ENCODE assay signal across 23 cellular contexts in genomic region chr10:22959292-22959691, GRCh38. TPM values are rescaled to one million over a fixed set of nuclear protein-coding genes. Genes with fewer than 3 reads are reported as not detected.
DNase-seq lines count a peak whose midpoint lies in the region; ATAC-seq, FAIRE-seq and TF ChIP-seq lines count a peak whose summit lies in the region.
"Had no signal": no experiment of that assay in that cellular context is flagged by ENCODE, and none has a peak within 500 bp of the region (broad histone marks: within the 10 kb centered on the region; RNA-seq: fewer than 3 reads in every experiment).

No MANE protein-coding gene starts in this region.

- H3K36me3 Mint-ChIP-seq in WTC11 = no peaks in the 10 kb centered on the region
- H3K36me3 Mint-ChIP-seq: CD4-positive, alpha-beta memory T cell had no signal

- H3K4me2 ChIP-seq in HepG2 (ENCODE audit: low read depth, low read length) = 0 out of 2 replicates have a peak overlapping the region, but pooled peaks have one; percentile 5
- H3K4me2 ChIP-seq: A549 had no signal

- peaks cover 2% of the 10 kb centered on the region; the same call in 1 of the 2 replicates for H3K4me1 Mint-ChIP-seq in WTC11
- H3K4me1 Mint-ChIP-seq: CD4-positive, alpha-beta memory T cell had no signal

- DNase-seq in HepG2 (ENCODE audit: low spot score) = peak; percentile 77
- DNase-seq in right lobe of liver = no peak
- peak; percentile 31 for DNase-seq in HuH-7.5 (ENCODE audit: low spot score)
- DNase-seq in NCI-H748 (lab: John Stamatoyannopoulos, UW; ENCODE audit: unreplicated experiment) = peak; percentile 43
- DNase-seq in left lung = no peak
- no peak for DNase-seq in thyroid gland
- DNase-seq in WTC11 (ENCODE audit: low spot score) = no peak
- DNase-seq in COLO829 (ENCODE audit: low spot score) = no peak
- DNase-seq: BE2C; CD4-positive, alpha-beta memory T cell; COR-L47; DMS79 treated with DMSO at 0.1 percent for 48 hours; EL; GDM1; HCEC 1CT; HFFc6; IMR-90; KBM-7 had no signal

- H3K9me3 ChIP-seq in HepG2 (ENCODE audit: low read length) (0 out of 2 replicates have a peak, but pooled peaks cover 6% of the 10 kb centered on the region), right lobe of liver (no peaks in the 10 kb centered on the region), left lung (no peaks in the 10 kb centered on the region), thyroid gland (no peaks in the 10 kb centered on the region)
- H3K9me3 ChIP-seq: A549, BE2C had no signal

- H4K20me1 ChIP-seq in HepG2 (ENCODE audit: insufficient read depth, low read length) = no peaks in the 10 kb centered on the region

- BruUV-seq in HepG2 (replicated peaks; lab: Mats Ljungman, UMichigan) = no TSS peak

- H3K4me1 ChIP-seq in HepG2 (ENCODE audit: insufficient read depth, low read length) = peaks cover 24% of the 10 kb centered on the region
- no peaks in the 10 kb centered on the region for H3K4me1 ChIP-seq in right lobe of liver
- H3K4me1 ChIP-seq in left lung = no peaks in the 10 kb centered on the region
- no peaks in the 10 kb centered on the region for H3K4me1 ChIP-seq in thyroid gland
- H3K4me1 ChIP-seq: A549, BE2C had no signal

- H3K36me3 ChIP-seq in HepG2 (replicated peaks in 1 of 2; ENCODE audit: control insufficient read depth in 1 of 2, insufficient read depth in 2 of 2, low read length in 2 of 2) = no peaks in the 10 kb centered on the region
- no peaks in the 10 kb centered on the region for H3K36me3 ChIP-seq in right lobe of liver
- no peaks in the 10 kb centered on the region for H3K36me3 ChIP-seq in left lung
- no peaks in the 10 kb centered on the region for H3K36me3 ChIP-seq in thyroid gland
- H3K36me3 ChIP-seq: BE2C had no signal

- H3K9me3 Mint-ChIP-seq in WTC11 = peaks cover 4% of the 10 kb centered on the region
- H3K9me3 Mint-ChIP-seq: CD4-positive, alpha-beta memory T cell; HFFc6 had no signal

- H3K4me3 Mint-ChIP-seq in WTC11 = no peak overlapping the region
- H3K4me3 Mint-ChIP-seq: CD4-positive, alpha-beta memory T cell; HFFc6 had no signal

- no peak for TF ChIP-seq RAD21 in HepG2 (CRISPR knock-in tag; IDR thresholded peaks at IDR 0.05)

- H3K27me3 Mint-ChIP-seq in WTC11 (ENCODE audit: low read depth) = no peaks in the 10 kb centered on the region

- in situ Hi-C loops in HepG2 (cut with HindIII; ENCODE audit: extremely low pct_ligation_motif_present, low pct_unique_long_range_greater_than_20kb) = no loop called here

- CTCF ChIA-PET in HepG2 (lab: Yijun Ruan, JAX; ENCODE audit: low intra/inter-chr PET ratio, low total read pairs) = no interaction called here
- CTCF ChIA-PET in WTC11 (lab: Charles Lee) = no interaction called here

- POLR2A ChIA-PET in HepG2 (lab: Yijun Ruan, JAX) (no interaction called here), WTC11 (lab: Charles Lee) (no interaction called here)

- TF ChIP-seq POLR2A in HepG2 (IDR thresholded peaks at IDR 0.05; ENCODE audit: insufficient read depth in 1 of 2, low read depth in 2 of 2, low read length in 2 of 2) (no peak), right lobe of liver (IDR thresholded peaks at IDR 0.05) (no peak), thyroid gland (IDR thresholded peaks at IDR 0.05) (no peak)

- ATAC-seq in HepG2 (peak; percentile 97), right lobe of liver (no peak), left lung (peak; percentile 26), WTC11 (no peak)
- ATAC-seq: A549 had no signal

- no peak overlapping the region for H3K4me3 ChIP-seq in HepG2 (replicated peaks in 1 of 3; ENCODE audit: insufficient read depth in 1 of 3, low read depth in 2 of 3, low read length in 3 of 3)
- no peak overlapping the region for H3K4me3 ChIP-seq in right lobe of liver
- no peak overlapping the region for H3K4me3 ChIP-seq in left lung
- H3K4me3 ChIP-seq in thyroid gland (replicated peaks in 1 of 3) = no peak overlapping the region
- H3K4me3 ChIP-seq: A549 had no signal

- H3K79me2 ChIP-seq in HepG2 (ENCODE audit: insufficient read depth, low read length) = no peaks in the 10 kb centered on the region

- no peak overlapping the region for H2AFZ ChIP-seq in HepG2 (ENCODE audit: low read length)

- no peak overlapping the region for H3K27ac ChIP-seq in HepG2 (ENCODE audit: extremely low read length, insufficient read depth, low read length)
- H3K27ac ChIP-seq in right lobe of liver = no peak overlapping the region
- H3K27ac ChIP-seq in left lung = no peak overlapping the region
- H3K27ac ChIP-seq in thyroid gland = no peak overlapping the region
- H3K27ac ChIP-seq: A549 had no signal

- intact Hi-C loops in HepG2 (cut with micrococcal nuclease; ENCODE audit: unreplicated experiment) (no loop called here), right lobe of liver (cut with DNase I) (no loop called here), left lung (cut with DNase I) (no loop called here), thyroid gland (cut with DNase I) (no loop called here)

- no peak for FAIRE-seq in HepG2 (lab: Jason Lieb, UNC)
- FAIRE-seq: A549, GM12892, HTR-8/SVneo had no signal

- no peak for TF ChIP-seq CTCF in HepG2 (CRISPR knock-in tag; IDR thresholded peaks at IDR 0.05)
- no peak for TF ChIP-seq CTCF in right lobe of liver (IDR thresholded peaks at IDR 0.05)
- TF ChIP-seq CTCF in left lung (IDR thresholded peaks at IDR 0.05) = no peak
- no peak for TF ChIP-seq CTCF in thyroid gland (IDR thresholded peaks at IDR 0.05)
- no peak for TF ChIP-seq CTCF in WTC11 (IDR thresholded peaks at IDR 0.05)

- H3K9ac ChIP-seq in HepG2 (ENCODE audit: insufficient read depth, low read depth, low read length) = no peak overlapping the region

- H3K27ac Mint-ChIP-seq in WTC11 = no peak overlapping the region
- H3K27ac Mint-ChIP-seq: CD4-positive, alpha-beta memory T cell; HFFc6 had no signal

- peak in 1 of 2 experiments; percentile 38; a peak in 2 of 4 replicates for TF ChIP-seq EP300 in HepG2 (IDR thresholded peaks at IDR 0.05; ENCODE audit: low read depth in 2 of 2, low read length in 2 of 2)
- no peak for TF ChIP-seq EP300 in HepG2 (CRISPR knock-in tag; IDR thresholded peaks at IDR 0.05; ENCODE audit: borderline replicate concordance)

- no peaks in the 10 kb centered on the region for H3K27me3 ChIP-seq in HepG2 (ENCODE audit: control insufficient read depth in 1 of 2, insufficient read depth in 2 of 2, low read length in 2 of 2)
- H3K27me3 ChIP-seq in right lobe of liver = no peaks in the 10 kb centered on the region
- no peaks in the 10 kb centered on the region for H3K27me3 ChIP-seq in left lung
- H3K27me3 ChIP-seq in thyroid gland = no peaks in the 10 kb centered on the region
- H3K27me3 ChIP-seq: BE2C had no signal

- 3% methylated on average over 2 of the region's 2 CpGs for WGBS in HepG2 (ENCODE audit: low lambda C conversion rate)
- WGBS in right lobe of liver (ENCODE audit: insufficient coverage, low coverage, low lambda C conversion rate, missing lambda C conversion rate) = 43% methylated on average over 2 of the region's 2 CpGs
- WGBS in thyroid gland, 2 donors = 65 to 68% methylated on average over 2 of the region's 2 CpGs

TF ChIP-seq in HepG2, 621 proteins besides CTCF, POLR2A, EP300 and RAD21 (continues in another document):
- TF ChIP-seq CAMTA2 (CRISPR knock-in tag; IDR thresholded peaks at IDR 0.05; ENCODE audit: borderline replicate concordance) (no peak), PITX1 (CRISPR knock-in tag; IDR thresholded peaks at IDR 0.05) (peak; percentile 41; the same call in 1 of the 2 replicates), CCDC6 (CRISPR knock-in tag; IDR thresholded peaks at IDR 0.05) (no peak), GTF2F1 (IDR thresholded peaks at IDR 0.05; ENCODE audit: low read length) (no peak), ZNF33B (CRISPR knock-in tag; IDR thresholded peaks at IDR 0.05) (no peak)

TF ChIP-seq in WTC11, 78 proteins besides CTCF, POLR2A, EP300 and RAD21 (continues in another document):
- TF ChIP-seq USF1 (CRISPR knock-in tag; IDR thresholded peaks at IDR 0.05) (no peak), ELF4 (CRISPR knock-in tag; IDR thresholded peaks at IDR 0.05; ENCODE audit: low read depth) (no peak), ZBTB21 (CRISPR knock-in tag; IDR thresholded peaks at IDR 0.05; ENCODE audit: borderline replicate concordance) (no peak), GABPB1 (CRISPR knock-in tag; IDR thresholded peaks at IDR 0.05) (no peak)

RNA-seq across cellular contexts. Expression of gene ARMC3, which starts 31.4 kb away (rescaled TPM):
- not detected in 2 replicates for total RNA-seq in HepG2 (2016; rRNA removed; fragmentation: Illumina TruSeq; extraction: Trizol)
- total RNA-seq in HepG2 (2016; cell fraction: cytosol; rRNA removed; fragmentation: Illumina TruSeq; extraction: Trizol; ENCODE audit: low read depth) = not detected in 2 replicates
- total RNA-seq in HepG2 (2016; cell fraction: insoluble cytoplasmic fraction; rRNA removed; fragmentation: Illumina TruSeq; extraction: Trizol) = not detected in 2 replicates
- not detected in 2 replicates for total RNA-seq in HepG2 (2016; cell fraction: membrane; rRNA removed; fragmentation: Illumina TruSeq; extraction: Trizol)
- total RNA-seq in HepG2 (2016; cell fraction: nucleus; rRNA removed; fragmentation: Illumina TruSeq; extraction: Trizol) = not detected in 2 replicates
- not detected in 2 replicates for polyA plus RNA-seq in HepG2 (2011; rRNA removed)
- polyA plus RNA-seq in HepG2 (2011; cell fraction: cytosol; rRNA removed) = not detected in 2 replicates
- not detected in 2 replicates for polyA plus RNA-seq in HepG2 (2011; cell fraction: nucleus; rRNA removed)
- not detected in 2 replicates for polyA plus RNA-seq in HepG2 (2012)
- not detected in 2 replicates for polyA plus RNA-seq in HepG2 (2016; cell fraction: cytosol; fragmentation: Illumina TruSeq; extraction: Trizol; ENCODE audit: low read depth)
- polyA plus RNA-seq in HepG2 (2016; cell fraction: insoluble cytoplasmic fraction; fragmentation: Illumina TruSeq; extraction: Trizol; ENCODE audit: low read depth) = not detected in 2 replicates
- not detected in 2 replicates for polyA plus RNA-seq in HepG2 (2016; cell fraction: membrane; fragmentation: Illumina TruSeq; extraction: Trizol; ENCODE audit: low read depth)
- not detected in 2 replicates for polyA plus RNA-seq in HepG2 (2016; cell fraction: nucleus; fragmentation: Illumina TruSeq; extraction: Trizol; ENCODE audit: insufficient read depth, low read depth)
- not detected in 2 replicates for polyA minus RNA-seq in HepG2 (2011; rRNA and poly(A)+ RNA removed; ENCODE audit: low replicate concordance)
- polyA minus RNA-seq in HepG2 (2011; cell fraction: cytosol; rRNA and poly(A)+ RNA removed) = not detected in 2 replicates
- polyA minus RNA-seq in HepG2 (2011; cell fraction: nucleus; rRNA and poly(A)+ RNA removed) = not detected in 2 replicates
- total RNA-seq in right lobe of liver = not detected
- total RNA-seq in left lung = 1 to 10 TPM in 1 of 2 donors, not detected in 1; 5.8 TPM
- under 1 TPM; 0.13 to 0.73 (median 0.51) TPM for total RNA-seq in thyroid gland
- total RNA-seq in WTC11 (2021) = 0.09 to 0.32 TPM (median 0.28 TPM) in 3 replicates
- total RNA-seq: CD4-positive, alpha-beta memory T cell; H4; HFFc6; IMR-90 had no signal
- polyA plus RNA-seq: AG04450; CD4-positive, alpha-beta memory T cell; IMR-90 had no signal

Comparison
In these comparisons a context has a peak if more than half of its experiments do, and no peak if none do; other contexts are left out.
1. ATAC-seq: peak in HepG2 (single experiment) and left lung (single experiment); none in right lobe of liver (0 of 4) and WTC11 (single experiment).
2. DNase-seq: peak in HepG2 (single experiment), HuH-7.5 (single experiment) and NCI-H748 (single experiment); none in right lobe of liver (0 of 3), left lung (0 of 2), thyroid gland (0 of 2), WTC11 (single experiment) and COLO829 (single experiment).
3. Of the 50 proteins assayed by ChIP-seq in both HepG2 and WTC11: peak only in HepG2: FOXP4, GABPB1, NR2C2 and TCF7; only in WTC11: none; in both: none; in neither: 46.